Comparison of ENCODE assay signal across 8 cellular contexts in genomic region chr11:93741882-93742226, GRCh38. TPM values are rescaled to one million over a fixed set of nuclear protein-coding genes. Genes with fewer than 3 reads are reported as not detected.
A peak's percentile ranks its signal among the peaks of the same experiment; 100 is the strongest.
DNase-seq lines count a peak whose midpoint lies in the region; ATAC-seq and TF ChIP-seq lines count a peak whose summit lies in the region.

No MANE protein-coding gene starts in this region.

- POLR2A ChIA-PET in OCI-LY7 (lab: Charles Lee): interaction anchor here (0.6 to 3.7 kb wide), 20 partner anchors 9 to 855 kb away, joined by 3 to 49 read pairs (median 4); partner anchors contain the start of genes MED17 and PANX1

- H3K27ac Mint-ChIP-seq in activated naive CD4-positive, alpha-beta T cell treated with anti-CD3 and anti-CD28 coated beads, Interleukin-2, amount 50 U/mL, for 24 hours: peak overlapping the region; percentile 99

- H3K4me3 ChIP-seq in OCI-LY7 (ENCODE audit: low read depth, low read length, poor library complexity, severe bottlenecking): peak overlapping the region; percentile 96
- peak overlapping the region; percentile 29 to 89 (median 79) for H3K4me3 ChIP-seq in upper lobe of left lung

- no peaks in the 10 kb centered on the region for H3K9me3 Mint-ChIP-seq in activated naive CD4-positive, alpha-beta T cell treated with anti-CD3 and anti-CD28 coated beads, Interleukin-2, amount 50 U/mL, for 24 hours

- peaks cover 28% of the 10 kb centered on the region for H3K4me1 ChIP-seq in OCI-LY7 (ENCODE audit: insufficient read depth, low read length, poor library complexity, severe bottlenecking)
- H3K4me1 ChIP-seq in upper lobe of left lung: peaks cover 31 to 61% (median 47%) of the 10 kb centered on the region in 4 donors

- peak overlapping the region; percentile 78; the same call in 1 of the 2 replicates for H2AFZ ChIP-seq in OCI-LY7 (ENCODE audit: low read length)

- DNase-seq in activated naive CD4-positive, alpha-beta T cell treated with Interleukin-2 at 50 U/mL for 16 hours: no peak
- DNase-seq in OCI-LY7 (ENCODE audit: low spot score) (no peak), dermis blood vessel endothelial cell (peak; percentile 69), lung microvascular endothelial cell (ENCODE audit: low read depth in 2 of 2) (peak; percentile 53 to 84), upper lobe of left lung (peak in 1 of 2 donors; percentile 73), occipital lobe (lab: John Stamatoyannopoulos, UW) (no peak)

- intact Hi-C loops in OCI-LY7 (cut with micrococcal nuclease; ENCODE audit: unreplicated experiment): loop anchor here (1.0 to 5.0 kb wide), 2 partner anchors 42 to 200 kb away; partner anchors contain the start of genes MED17 and SMCO4

- CTCF ChIA-PET in OCI-LY7 (lab: Charles Lee; ENCODE audit: unreplicated experiment): interaction anchor here (0.6 to 1.3 kb wide), 2 partner anchors 42 to 252 kb away, joined by 3 to 5 read pairs; partner anchors contain the start of gene MED17

- H3K4me1 Mint-ChIP-seq in activated naive CD4-positive, alpha-beta T cell treated with anti-CD3 and anti-CD28 coated beads, Interleukin-2, amount 50 U/mL, for 24 hours: peaks cover 51% of the 10 kb centered on the region

- no peaks in the 10 kb centered on the region for H3K9me3 ChIP-seq in OCI-LY7 (ENCODE audit: low read length)
- H3K9me3 ChIP-seq in upper lobe of left lung: no peaks in the 10 kb centered on the region

- peak overlapping the region; percentile 71 for H3K4me2 ChIP-seq in OCI-LY7 (ENCODE audit: low read length)

- BruUV-seq in OCI-LY7 (replicated peaks; lab: Mats Ljungman, UMichigan): TSS peak; percentile 92

- peak overlapping the region; percentile 99 for H3K4me3 Mint-ChIP-seq in activated naive CD4-positive, alpha-beta T cell treated with anti-CD3 and anti-CD28 coated beads, Interleukin-2, amount 50 U/mL, for 24 hours

- TF ChIP-seq CTCF in OCI-LY7 (conservative IDR thresholded peaks at IDR 0.05; ENCODE audit: low read length): no peak
- TF ChIP-seq CTCF in upper lobe of left lung (IDR thresholded peaks at IDR 0.05): no peak

- no peaks in the 10 kb centered on the region for H3K27me3 Mint-ChIP-seq in activated naive CD4-positive, alpha-beta T cell treated with anti-CD3 and anti-CD28 coated beads, Interleukin-2, amount 50 U/mL, for 24 hours

- TF ChIP-seq EP300 in upper lobe of left lung (IDR thresholded peaks at IDR 0.05): no peak

- peaks cover 66% of the 10 kb centered on the region for H3K79me2 ChIP-seq in OCI-LY7 (ENCODE audit: insufficient read depth, low read depth, low read length)

- H3K27ac ChIP-seq in OCI-LY7 (ENCODE audit: low read depth, low read length, poor library complexity, severe bottlenecking) (peak overlapping the region; percentile 78), upper lobe of left lung (peak overlapping the region; percentile 91 to 96 (median 96))

- TF ChIP-seq POLR2A in upper lobe of left lung (IDR thresholded peaks at IDR 0.05): no peak

- peak; percentile 11 for ATAC-seq in HG02938 (IDR thresholded peaks at IDR 0.05; ENCODE audit: unreplicated experiment)
- peak; percentile 50 to 87 for ATAC-seq in upper lobe of left lung (ENCODE audit: low FRiP score in 2 of 2)

- H3K36me3 ChIP-seq in OCI-LY7 (ENCODE audit: insufficient read depth, low read length) (peaks cover 58% of the 10 kb centered on the region), upper lobe of left lung (peaks cover 0 to 26% (median 8%) of the 10 kb centered on the region in 4 donors)

- 0 to 1% methylated on average over 5 to 8 of the region's 8 CpGs for WGBS in upper lobe of left lung, 2 donors

- H3K27me3 ChIP-seq in upper lobe of left lung: no peaks in the 10 kb centered on the region

- peaks cover 43% of the 10 kb centered on the region for H3K36me3 Mint-ChIP-seq in activated naive CD4-positive, alpha-beta T cell treated with anti-CD3 and anti-CD28 coated beads, Interleukin-2, amount 50 U/mL, for 24 hours

- no peaks in the 10 kb centered on the region for H3K9me2 ChIP-seq in OCI-LY7 (ENCODE audit: insufficient read depth, low read length)

- H4K20me1 ChIP-seq in OCI-LY7 (ENCODE audit: insufficient read depth, low read length): peaks cover 32% of the 10 kb centered on the region

RNA-seq across cellular contexts. Expression of gene C11orf54, which starts 0.4 kb away (rescaled TPM):
- 25.8 and 29.5 TPM in 2 replicates for total RNA-seq in OCI-LY7 (2014; rRNA removed; shearing (Covaris generic))
- total RNA-seq in OCI-LY7 (2022) (35.5 and 42.7 TPM in 2 replicates), dermis blood vessel endothelial cell (29.8 and 34.2 TPM in 2 replicates), lung microvascular endothelial cell (7.6 and 16.3 TPM in 2 replicates), upper lobe of left lung (10 to 100 TPM; 23.6 to 81.3 (median 39.8) TPM), occipital lobe (39.6 TPM)

RNA-seq across cellular contexts. Expression of gene TAF1D, which starts 0.6 kb away (rescaled TPM):
- 201 and 206 TPM in 2 replicates for total RNA-seq in OCI-LY7 (2014; rRNA removed; shearing (Covaris generic))
- 276 and 285 TPM in 2 replicates for total RNA-seq in OCI-LY7 (2022)
- 106 and 174 TPM in 2 replicates for total RNA-seq in dermis blood vessel endothelial cell
- 85.2 and 141 TPM in 2 replicates for total RNA-seq in lung microvascular endothelial cell
- total RNA-seq in upper lobe of left lung: 100 to 1,000 TPM in 2 of 6 donors, 10 to 100 TPM in 4; 70.5 to 195 (median 88.5) TPM
- 157 TPM for total RNA-seq in occipital lobe

RNA-seq across cellular contexts. Expression of gene MED17, which starts 42.2 kb away (rescaled TPM):
- total RNA-seq in OCI-LY7 (2014; rRNA removed; shearing (Covaris generic)): 21.8 and 23.0 TPM in 2 replicates
- total RNA-seq in OCI-LY7 (2022): 31.1 and 33.3 TPM in 2 replicates
- 36.4 and 36.8 TPM in 2 replicates for total RNA-seq in dermis blood vessel endothelial cell
- 14.8 and 22.4 TPM in 2 replicates for total RNA-seq in lung microvascular endothelial cell
- 10 to 100 TPM; 13.1 to 33.5 (median 28.1) TPM for total RNA-seq in upper lobe of left lung
- 78.0 TPM for total RNA-seq in occipital lobe

Comparison
In these comparisons a context has a peak if more than half of its experiments do, and no peak if none do; other contexts are left out.
1. DNase-seq: peak in dermis blood vessel endothelial cell (single experiment) and lung microvascular endothelial cell (2 of 2); none in activated naive CD4-positive, alpha-beta T cell treated with Interleukin-2 at 50 U/mL for 16 hours (single experiment), OCI-LY7 (single experiment) and occipital lobe (single experiment).